Comparison of ENCODE assay signal across 8 cellular contexts in genomic region chr17:7687908-7688807, GRCh38. TPM values are rescaled to one million over a fixed set of nuclear protein-coding genes. Genes with fewer than 3 reads are reported as not detected.
DNase-seq lines count a peak whose midpoint lies in the region; ATAC-seq and TF ChIP-seq lines count a peak whose summit lies in the region.

Gene WRAP53 (plus strand): TSS chr17:7688477. CDS start chr17:7688649, 172 bp downstream.

- peak within 1 kb of the TSS; percentile 94 for H2AFZ ChIP-seq in SK-N-SH (ENCODE audit: low read depth)

- H3K4me2 ChIP-seq in SK-N-SH: peak within 1 kb of the TSS; percentile 98

- 2% methylated on average over 16 of the region's 51 CpGs for WGBS in SK-N-SH (ENCODE audit: low lambda C conversion rate)

- peak; percentile 56 for ATAC-seq in HG02571 (IDR thresholded peaks at IDR 0.05; ENCODE audit: unreplicated experiment)

- POLR2A ChIA-PET in SK-N-SH (lab: Yijun Ruan, JAX): interaction anchor here (0.7 to 4.5 kb wide), 20 partner anchors 16 to 359 kb away, joined by 3 to 53 read pairs (median 9); partner anchors contain the start of genes ATP1B2, CYB5D1, EFNB3 and FXR2

- no peaks in the 10 kb centered on the region for H3K9me2 ChIP-seq in SK-N-SH

- H3F3A ChIP-seq in SK-N-SH (replicated peaks; ENCODE audit: insufficient read depth): peaks cover 27% of the 10 kb centered on the region

- peak within 1 kb of the TSS; percentile 97 to 98 for H3K27ac ChIP-seq in SK-N-SH (ENCODE audit: low read depth in 2 of 2, low read length in 1 of 2)
- peak within 1 kb of the TSS; percentile 100 for H3K27ac ChIP-seq in temporal lobe (ENCODE audit: low read depth, low read length)

- peaks cover 2 to 9% of the 10 kb centered on the region in 2 experiments for H3K36me3 ChIP-seq in SK-N-SH (replicated peaks in 1 of 2; ENCODE audit: control insufficient read depth in 1 of 2, insufficient read depth in 2 of 2, low read length in 1 of 2)

- peak within 1 kb of the TSS; percentile 80 to 91 for H3K4me3 ChIP-seq in SK-N-SH (ENCODE audit: low read depth in 2 of 2, low read length in 1 of 2)

- TF ChIP-seq EP300 in SK-N-SH (IDR thresholded peaks at IDR 0.05; ENCODE audit: borderline replicate concordance in 1 of 2, low read depth in 1 of 2, low read length in 1 of 2): 0 out of 4 replicates have a peak, but pooled peaks of 1 of the 2 experiments have one; percentile 11

- TF ChIP-seq RAD21 in SK-N-SH (IDR thresholded peaks at IDR 0.05; ENCODE audit: low read length): peak; percentile 79

- DNase-seq in GM10266 (ENCODE audit: extremely low spot score) (peak; percentile 91), NCI-H1048 (lab: John Stamatoyannopoulos, UW) (peak; percentile 93), SK-N-SH (peak; percentile 90), germinal center (ENCODE audit: low spot score) (peak; percentile 94), nucleus accumbens (lab: John Stamatoyannopoulos, UW) (peak; percentile 72 to 99 (median 96))
- peak; percentile 95 for DNase-seq in activated naive CD4-positive, alpha-beta T cell treated with anti-CD3 and anti-CD28 coated beads, Interleukin-2, amount 50 U/mL, for 16 hours

- no peaks in the 10 kb centered on the region for H4K20me1 ChIP-seq in SK-N-SH (ENCODE audit: insufficient read depth)

- H3K79me2 ChIP-seq in SK-N-SH (ENCODE audit: insufficient read depth): peaks cover 65% of the 10 kb centered on the region

- H3K27me3 ChIP-seq in SK-N-SH (ENCODE audit: insufficient read depth): no peaks in the 10 kb centered on the region

- CTCF ChIA-PET in SK-N-SH (lab: Yijun Ruan, JAX): interaction anchor here (0.6 to 7.4 kb wide), 52 partner anchors 9 to 392 kb away, joined by 3 to 166 read pairs (median 5); partner anchors contain the start of genes ATP1B2, CD68, CHD3 and DNAH2

- H3K9ac ChIP-seq in SK-N-SH: peak within 1 kb of the TSS; percentile 99

- TF ChIP-seq CTCF in GM10266 (IDR thresholded peaks at IDR 0.05; ENCODE audit: control insufficient read depth, insufficient read depth, low read depth, missing control alignments): peak; percentile 99
- peak; percentile 99 for TF ChIP-seq CTCF in SK-N-SH (IDR thresholded peaks at IDR 0.05)

- peaks cover 12 to 17% of the 10 kb centered on the region in 2 experiments; a peak in 3 of 4 replicates for H3K4me1 ChIP-seq in SK-N-SH (ENCODE audit: control insufficient read depth in 1 of 2, insufficient read depth in 2 of 2, low read depth in 1 of 2, low read length in 1 of 2)

- H3K9me3 ChIP-seq in SK-N-SH: no peaks in the 10 kb centered on the region

TF ChIP-seq in SK-N-SH, 30 proteins besides CTCF, POLR2A, EP300 and RAD21 (continues in another document):
- TF ChIP-seq, protein P1, sequence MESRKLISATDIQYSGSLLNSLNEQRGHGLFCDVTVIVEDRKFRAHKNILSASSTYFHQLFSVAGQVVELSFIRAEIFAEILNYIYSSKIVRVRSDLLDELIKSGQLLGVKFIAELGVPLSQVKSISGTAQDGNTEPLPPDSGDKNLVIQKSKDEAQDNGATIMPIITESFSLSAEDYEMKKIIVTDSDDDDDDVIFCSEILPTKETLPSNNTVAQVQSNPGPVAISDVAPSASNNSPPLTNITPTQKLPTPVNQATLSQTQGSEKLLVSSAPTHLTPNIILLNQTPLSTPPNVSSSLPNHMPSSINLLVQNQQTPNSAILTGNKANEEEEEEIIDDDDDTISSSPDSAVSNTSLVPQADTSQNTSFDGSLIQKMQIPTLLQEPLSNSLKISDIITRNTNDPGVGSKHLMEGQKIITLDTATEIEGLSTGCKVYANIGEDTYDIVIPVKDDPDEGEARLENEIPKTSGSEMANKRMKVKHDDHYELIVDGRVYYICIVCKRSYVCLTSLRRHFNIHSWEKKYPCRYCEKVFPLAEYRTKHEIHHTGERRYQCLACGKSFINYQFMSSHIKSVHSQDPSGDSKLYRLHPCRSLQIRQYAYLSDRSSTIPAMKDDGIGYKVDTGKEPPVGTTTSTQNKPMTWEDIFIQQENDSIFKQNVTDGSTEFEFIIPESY (IDR thresholded peaks at IDR 0.05; ENCODE audit: borderline replicate concordance, low read depth): peak; percentile 97
- TF ChIP-seq USF1 (IDR thresholded peaks at IDR 0.05; ENCODE audit: borderline replicate concordance, low read depth) (peak; percentile 22; the same call in 1 of the 2 replicates), EZH2phosphoT487 (IDR thresholded peaks at IDR 0.05; ENCODE audit: borderline replicate concordance, low read depth) (no peak), MEF2A (IDR thresholded peaks at IDR 0.05; ENCODE audit: borderline replicate concordance, low read depth) (no peak), MXI1 (IDR thresholded peaks at IDR 0.05; ENCODE audit: low read depth, low read length) (peak; percentile 66; the same call in 1 of the 2 replicates), RFX5 (IDR thresholded peaks at IDR 0.05; ENCODE audit: low read length) (no peak; the same call in 1 of the 2 replicates), RCOR1 (IDR thresholded peaks at IDR 0.05; ENCODE audit: low read length) (peak; percentile 35; the same call in 1 of the 2 replicates), FOSL2 (IDR thresholded peaks at IDR 0.05; ENCODE audit: borderline replicate concordance, low read depth) (no peak; the same call in 1 of the 2 replicates), CHD2 (IDR thresholded peaks at IDR 0.05; ENCODE audit: low read length, partially characterized antibody) (peak; percentile 98), GATA2 (CRISPR knock-in tag; IDR thresholded peaks at IDR 0.05) (no peak), JUND (IDR thresholded peaks at IDR 0.05) (no peak), SIN3A (IDR thresholded peaks at IDR 0.05; ENCODE audit: borderline replicate concordance, low read depth, low read length) (peak; percentile 78; the same call in 1 of the 2 replicates), GABPA (IDR thresholded peaks at IDR 0.05; ENCODE audit: low read depth) (peak; percentile 69), FOXM1 (IDR thresholded peaks at IDR 0.05; ENCODE audit: low read depth) (no peak), FOXJ3 (CRISPR knock-in tag; IDR thresholded peaks at IDR 0.05) (0 out of 2 replicates have a peak, but pooled peaks have one; percentile 24), NFIC (IDR thresholded peaks at IDR 0.05; ENCODE audit: borderline replicate concordance) (no peak), YY1 (IDR thresholded peaks at IDR 0.05; ENCODE audit: low read depth) (no peak), TCF12 (IDR thresholded peaks at IDR 0.05) (peak; percentile 42; the same call in 1 of the 2 replicates)
- TF ChIP-seq, protein P2, sequence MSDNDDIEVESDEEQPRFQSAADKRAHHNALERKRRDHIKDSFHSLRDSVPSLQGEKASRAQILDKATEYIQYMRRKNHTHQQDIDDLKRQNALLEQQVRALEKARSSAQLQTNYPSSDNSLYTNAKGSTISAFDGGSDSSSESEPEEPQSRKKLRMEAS (IDR thresholded peaks at IDR 0.05; ENCODE audit: low read depth): no peak; the same call in 1 of the 2 replicates
- TF ChIP-seq, protein P3, sequence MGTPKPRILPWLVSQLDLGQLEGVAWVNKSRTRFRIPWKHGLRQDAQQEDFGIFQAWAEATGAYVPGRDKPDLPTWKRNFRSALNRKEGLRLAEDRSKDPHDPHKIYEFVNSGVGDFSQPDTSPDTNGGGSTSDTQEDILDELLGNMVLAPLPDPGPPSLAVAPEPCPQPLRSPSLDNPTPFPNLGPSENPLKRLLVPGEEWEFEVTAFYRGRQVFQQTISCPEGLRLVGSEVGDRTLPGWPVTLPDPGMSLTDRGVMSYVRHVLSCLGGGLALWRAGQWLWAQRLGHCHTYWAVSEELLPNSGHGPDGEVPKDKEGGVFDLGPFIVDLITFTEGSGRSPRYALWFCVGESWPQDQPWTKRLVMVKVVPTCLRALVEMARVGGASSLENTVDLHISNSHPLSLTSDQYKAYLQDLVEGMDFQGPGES (IDR thresholded peaks at IDR 0.05; ENCODE audit: low read depth, low read length): no peak
- TF ChIP-seq, protein P4, sequence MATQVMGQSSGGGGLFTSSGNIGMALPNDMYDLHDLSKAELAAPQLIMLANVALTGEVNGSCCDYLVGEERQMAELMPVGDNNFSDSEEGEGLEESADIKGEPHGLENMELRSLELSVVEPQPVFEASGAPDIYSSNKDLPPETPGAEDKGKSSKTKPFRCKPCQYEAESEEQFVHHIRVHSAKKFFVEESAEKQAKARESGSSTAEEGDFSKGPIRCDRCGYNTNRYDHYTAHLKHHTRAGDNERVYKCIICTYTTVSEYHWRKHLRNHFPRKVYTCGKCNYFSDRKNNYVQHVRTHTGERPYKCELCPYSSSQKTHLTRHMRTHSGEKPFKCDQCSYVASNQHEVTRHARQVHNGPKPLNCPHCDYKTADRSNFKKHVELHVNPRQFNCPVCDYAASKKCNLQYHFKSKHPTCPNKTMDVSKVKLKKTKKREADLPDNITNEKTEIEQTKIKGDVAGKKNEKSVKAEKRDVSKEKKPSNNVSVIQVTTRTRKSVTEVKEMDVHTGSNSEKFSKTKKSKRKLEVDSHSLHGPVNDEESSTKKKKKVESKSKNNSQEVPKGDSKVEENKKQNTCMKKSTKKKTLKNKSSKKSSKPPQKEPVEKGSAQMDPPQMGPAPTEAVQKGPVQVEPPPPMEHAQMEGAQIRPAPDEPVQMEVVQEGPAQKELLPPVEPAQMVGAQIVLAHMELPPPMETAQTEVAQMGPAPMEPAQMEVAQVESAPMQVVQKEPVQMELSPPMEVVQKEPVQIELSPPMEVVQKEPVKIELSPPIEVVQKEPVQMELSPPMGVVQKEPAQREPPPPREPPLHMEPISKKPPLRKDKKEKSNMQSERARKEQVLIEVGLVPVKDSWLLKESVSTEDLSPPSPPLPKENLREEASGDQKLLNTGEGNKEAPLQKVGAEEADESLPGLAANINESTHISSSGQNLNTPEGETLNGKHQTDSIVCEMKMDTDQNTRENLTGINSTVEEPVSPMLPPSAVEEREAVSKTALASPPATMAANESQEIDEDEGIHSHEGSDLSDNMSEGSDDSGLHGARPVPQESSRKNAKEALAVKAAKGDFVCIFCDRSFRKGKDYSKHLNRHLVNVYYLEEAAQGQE (IDR thresholded peaks at IDR 0.05; ENCODE audit: low read depth, low read length): no peak; the same call in 1 of the 2 replicates

RNA-seq across cellular contexts. Expression of gene WRAP53, which starts in this region (rescaled TPM):
- polyA plus RNA-seq in SK-N-SH (2012; rRNA removed): 6.6 and 8.6 TPM in 2 replicates
- polyA plus RNA-seq in SK-N-SH (2012; cell fraction: cytosol; rRNA removed): 3.4 and 4.4 TPM in 2 replicates
- 13.1 and 15.7 TPM in 2 replicates for polyA plus RNA-seq in SK-N-SH (2012; cell fraction: nucleus; rRNA removed)
- total RNA-seq in temporal lobe: 7.4 TPM

Comparison
In these comparisons a context has a peak if more than half of its experiments do, and no peak if none do; other contexts are left out.
1. Peak in every context shown above with its lines: DNase-seq, ATAC-seq, H3K4me3 ChIP-seq and H3K27ac ChIP-seq.